1 cellular context compared by ENCODE assay signal in the genomic region with DNA sequence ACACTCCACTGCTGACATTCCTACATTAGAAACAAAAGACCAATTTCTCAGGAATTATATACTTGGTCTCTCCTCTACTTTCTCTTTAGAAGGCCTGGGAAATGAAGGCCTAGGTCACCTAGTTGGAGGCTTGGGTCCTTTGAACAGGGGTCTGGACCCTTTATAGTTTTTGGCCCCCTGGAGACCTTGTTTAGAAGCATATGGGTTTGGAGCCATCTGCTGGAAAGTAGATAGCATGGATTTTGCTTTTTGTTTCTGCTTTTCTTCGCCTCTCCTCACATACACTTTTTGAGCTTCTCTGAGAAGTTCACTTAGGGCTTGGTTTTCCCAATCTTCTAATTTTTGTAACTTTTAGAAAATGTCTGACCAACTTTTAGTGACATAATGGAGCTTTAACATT.
TF ChIP-seq lines count a peak whose summit lies in the region.

No MANE protein-coding gene starts in this region.

TF ChIP-seq in HCT116, 20 proteins besides CTCF, POLR2A, EP300 and RAD21 (continued from another document):
- no peak for TF ChIP-seq ATF3 (IDR thresholded peaks at IDR 0.05)
- TF ChIP-seq SP1 (IDR thresholded peaks at IDR 0.05; ENCODE audit: low read depth): no peak
